ENCODE assay signal across 20 cellular contexts in genomic region chr5:68137451-68138190, GRCh38.
DNase-seq lines count a peak whose midpoint lies in the region; ATAC-seq, FAIRE-seq and TF ChIP-seq lines count a peak whose summit lies in the region.
"Had no signal": no experiment of that assay in that cellular context is flagged by ENCODE, and none has a peak within 500 bp of the region (broad histone marks: within the 10 kb centered on the region; RNA-seq: fewer than 3 reads in every experiment).

No MANE protein-coding gene starts in this region.

- DNase-seq in GM12892 (ENCODE audit: insufficient read length) (no peak), MV-4-11 (lab: John Stamatoyannopoulos, UW) (peak; percentile 19), fibroblast of the aortic adventitia (ENCODE audit: low read depth) (peak; percentile 66), suprapubic skin (ENCODE audit: low spot score in 2 of 2) (no peak), amniotic stem cell (lab: John Stamatoyannopoulos, UW) (no peak)
- DNase-seq: activated CD8-positive, alpha-beta memory T cell treated with anti-CD3 and anti-CD28 coated beads for 24 hours; activated gamma-delta T cell; CD4-positive, alpha-beta T cell; hippocampal formation; left cardiac atrium; naive thymus-derived CD8-positive, alpha-beta T cell; NCI-H1092; NK-92 treated with Interleukin-12 subunit alpha and Interleukin-12 subunit beta, amount 100 ng/mL, for 24 hours; stimulated activated CD4-positive, alpha-beta T cell treated with anti-CD3 and anti-CD28 coated beads, Interleukin-4, amount 100 ng/mL, for 1 hour had no signal

- WGBS in suprapubic skin, result 55% methylated on average over 2 of the region's 2 CpGs

- no peaks in the 10 kb centered on the region for H3K27me3 ChIP-seq in suprapubic skin
- H3K27me3 ChIP-seq: cardiac muscle cell, SJSA1 had no signal

- H3K36me3 ChIP-seq in suprapubic skin, result no peaks in the 10 kb centered on the region
- H3K36me3 ChIP-seq: cardiac muscle cell, SJSA1 had no signal

- FAIRE-seq in GM12892 (lab: Jason Lieb, UNC), result peak; percentile 57
- FAIRE-seq: endometrium, urothelium cell line had no signal

- H3K4me3 ChIP-seq in fibroblast of the aortic adventitia (ENCODE audit: low read depth, low read length) (no peak overlapping the region), suprapubic skin (no peak overlapping the region)
- H3K4me3 ChIP-seq: cardiac muscle cell, SJSA1 had no signal

- no peak for TF ChIP-seq EP300 in suprapubic skin (IDR thresholded peaks at IDR 0.05)

- no peak for TF ChIP-seq POLR2A in GM12892 (IDR thresholded peaks at IDR 0.05; ENCODE audit: low read depth, low read length)
- no peak for TF ChIP-seq POLR2A in suprapubic skin (IDR thresholded peaks at IDR 0.05)

- H3K4me1 ChIP-seq in suprapubic skin, result peaks cover 8% of the 10 kb centered on the region
- H3K4me1 ChIP-seq: SJSA1 had no signal

- peak overlapping the region; percentile 62 for H3K27ac ChIP-seq in suprapubic skin
- H3K27ac ChIP-seq: cardiac muscle cell, SJSA1 had no signal

- TF ChIP-seq CTCF in fibroblast of the aortic adventitia (IDR thresholded peaks at IDR 0.05; ENCODE audit: insufficient read depth, low read length), result no peak
- no peak for TF ChIP-seq CTCF in suprapubic skin (IDR thresholded peaks at IDR 0.05)

- no peaks in the 10 kb centered on the region for H3K9me3 ChIP-seq in suprapubic skin
- H3K9me3 ChIP-seq: SJSA1 had no signal

- ATAC-seq in GM19467 (IDR thresholded peaks at IDR 0.05; ENCODE audit: unreplicated experiment), result no peak
- ATAC-seq in GM19397 (IDR thresholded peaks at IDR 0.05; ENCODE audit: unreplicated experiment), result no peak
- ATAC-seq: naive thymus-derived CD8-positive, alpha-beta T cell had no signal

Comparison
In these comparisons a context has a peak if more than half of its experiments do, and no peak if none do; other contexts are left out.
1. DNase-seq: peak in MV-4-11 (single experiment) and fibroblast of the aortic adventitia (single experiment); none in GM12892 (single experiment), suprapubic skin (0 of 2) and amniotic stem cell (single experiment).